ENCODE assay signal across 21 cellular contexts in genomic region chr10:131214521-131215244, GRCh38.
DNase-seq lines count a peak whose midpoint lies in the region; ATAC-seq and TF ChIP-seq lines count a peak whose summit lies in the region.
"Had no signal": no experiment of that assay in that cellular context is flagged by ENCODE, and none has a peak within 500 bp of the region (broad histone marks: within the 10 kb centered on the region; RNA-seq: fewer than 3 reads in every experiment).

No MANE protein-coding gene starts in this region.

- no peak overlapping the region for H3K4me3 ChIP-seq in testis
- H3K4me3 ChIP-seq: Peyer's patch, SJCRH30 had no signal

- H3K27ac ChIP-seq in testis, result no peak overlapping the region
- H3K27ac ChIP-seq: Peyer's patch, SJCRH30 had no signal

- no peak for TF ChIP-seq POLR2A in testis (IDR thresholded peaks at IDR 0.05)

- WGBS in testis, 2 donors, result 68 to 81% methylated on average over 17 of the region's 17 CpGs

- H3K9me3 Mint-ChIP-seq in mesothelial cell of epicardium, result no peaks in the 10 kb centered on the region
- H3K9me3 Mint-ChIP-seq: CD4-positive, alpha-beta T cell had no signal

- no peak overlapping the region for H3K27ac Mint-ChIP-seq in mesothelial cell of epicardium
- H3K27ac Mint-ChIP-seq: B cell; CD4-positive, alpha-beta T cell had no signal

- H3K9me3 ChIP-seq in testis, result no peaks in the 10 kb centered on the region
- H3K9me3 ChIP-seq: Caco-2, SJCRH30 had no signal

- H3K36me3 ChIP-seq in testis (ENCODE audit: low read depth, missing control alignments), result no peaks in the 10 kb centered on the region
- H3K36me3 ChIP-seq: Peyer's patch, SJCRH30 had no signal

- DNase-seq in activated naive CD4-positive, alpha-beta T cell treated with anti-CD3 and anti-CD28 coated beads, Interleukin-2, amount 50 U/mL, for 16 hours, result peak; percentile 8
- no peak for DNase-seq in activated naive CD4-positive, alpha-beta T cell treated with Interleukin-2 at 50 U/mL for 16 hours
- DNase-seq in ecto neural progenitor cell (ENCODE audit: low spot score), result peak; percentile 16
- DNase-seq in mesothelial cell of epicardium (ENCODE audit: low spot score in 2 of 2, unreplicated experiment in 2 of 2), result peak; percentile 11 to 31
- peak; percentile 79 for DNase-seq in testis
- no peak for DNase-seq in NCI-H2227 (lab: John Stamatoyannopoulos, UW; ENCODE audit: unreplicated experiment)
- DNase-seq in NCI-H2107 (lab: John Stamatoyannopoulos, UW), result no peak
- DNase-seq: Caco-2; CD4-positive, alpha-beta T cell; DND-41; KG1; NCI-H1092 treated with DMSO at 0.1 percent for 48 hours; NCI-H1436 treated with DMSO at 0.1 percent for 48 hours; NCI-H1930; NCI-H226; NCI-H510A treated with DMSO at 0.1 percent for 48 hours; NCI-H774; SJCRH30 had no signal

- no peaks in the 10 kb centered on the region for H3K27me3 ChIP-seq in testis
- H3K27me3 ChIP-seq: Peyer's patch, SJCRH30 had no signal

- no peaks in the 10 kb centered on the region for H3K36me3 Mint-ChIP-seq in mesothelial cell of epicardium

- H3K4me1 Mint-ChIP-seq in mesothelial cell of epicardium, result no peaks in the 10 kb centered on the region
- H3K4me1 Mint-ChIP-seq: B cell had no signal

- ATAC-seq in HG03025 (IDR thresholded peaks at IDR 0.05; ENCODE audit: low FRiP score, unreplicated experiment), result no peak

- H3K4me3 Mint-ChIP-seq in mesothelial cell of epicardium, result no peak overlapping the region
- H3K4me3 Mint-ChIP-seq: B cell; CD4-positive, alpha-beta T cell had no signal

- TF ChIP-seq CTCF in mesothelial cell of epicardium (IDR thresholded peaks at IDR 0.05; ENCODE audit: unreplicated experiment) (no peak), testis (IDR thresholded peaks at IDR 0.05) (no peak)

- intact Hi-C loops in testis (cut with DNase I; ENCODE audit: low total_unique reads), result no loop called here

- peaks cover 2% of the 10 kb centered on the region for H3K27me3 Mint-ChIP-seq in mesothelial cell of epicardium (ENCODE audit: low read depth)
- H3K27me3 Mint-ChIP-seq: B cell; CD4-positive, alpha-beta T cell had no signal

- H3K4me1 ChIP-seq in testis, result peaks cover 4% of the 10 kb centered on the region
- H3K4me1 ChIP-seq: Caco-2, Peyer's patch, SJCRH30 had no signal

Comparison
In these comparisons a context has a peak if more than half of its experiments do, and no peak if none do; other contexts are left out.
1. DNase-seq: peak in activated naive CD4-positive, alpha-beta T cell treated with anti-CD3 and anti-CD28 coated beads, Interleukin-2, amount 50 U/mL, for 16 hours (single experiment), ecto neural progenitor cell (single experiment), mesothelial cell of epicardium (2 of 2) and testis (single experiment); none in activated naive CD4-positive, alpha-beta T cell treated with Interleukin-2 at 50 U/mL for 16 hours (single experiment), NCI-H2227 (single experiment) and NCI-H2107 (single experiment).